In genomic region chr3:185932213-185932612, GRCh38 we compare ENCODE assay signal across 3 cellular contexts.
TF ChIP-seq lines count a peak whose summit lies in the region.

No MANE protein-coding gene starts in this region.

TF ChIP-seq in A549, 52 proteins besides CTCF, POLR2A, EP300 and RAD21 (continued from another document):
- TF ChIP-seq EHMT2 (IDR thresholded peaks at IDR 0.05; ENCODE audit: low read depth) (no peak), RNF2 (IDR thresholded peaks at IDR 0.05; ENCODE audit: borderline replicate concordance, low read depth) (no peak), CBX8 (IDR thresholded peaks at IDR 0.05) (no peak), NFE2L2 (conservative IDR thresholded peaks at IDR 0.05; ENCODE audit: low read length) (no peak)

TF ChIP-seq in GM12878, 131 proteins besides CTCF, POLR2A, EP300 and RAD21:
- TF ChIP-seq PBX3 (IDR thresholded peaks at IDR 0.05; ENCODE audit: insufficient replicate concordance, low read depth, low read length) (no peak), MXI1 (IDR thresholded peaks at IDR 0.05; ENCODE audit: low read depth, low read length) (no peak), YBX1 (IDR thresholded peaks at IDR 0.05) (no peak), BHLHE40 (IDR thresholded peaks at IDR 0.05; ENCODE audit: borderline replicate concordance in 1 of 2, low read depth in 2 of 2, low read length in 1 of 2) (no peak), PML (IDR thresholded peaks at IDR 0.05; ENCODE audit: low read length) (no peak), SRF (IDR thresholded peaks at IDR 0.05; ENCODE audit: low read depth in 2 of 2, low read length in 2 of 2) (no peak), SIX5 (IDR thresholded peaks at IDR 0.05; ENCODE audit: low read depth, low read length, severe bottlenecking) (no peak), RCOR1 (conservative IDR thresholded peaks at IDR 0.05; ENCODE audit: low read depth, low read length) (no peak), EED (IDR thresholded peaks at IDR 0.05; ENCODE audit: low read depth) (no peak), STAT3 (IDR thresholded peaks at IDR 0.05; ENCODE audit: low read depth, low read length) (no peak), CHD2 (IDR thresholded peaks at IDR 0.05; ENCODE audit: borderline replicate concordance, low read depth, low read length) (no peak), ELK1 (IDR thresholded peaks at IDR 0.05; ENCODE audit: low read depth, low read length) (no peak), NFYA (IDR thresholded peaks at IDR 0.05; ENCODE audit: borderline replicate concordance, low read depth, low read length) (no peak), RFX5 (IDR thresholded peaks at IDR 0.05; ENCODE audit: low read depth, low read length) (no peak), TARDBP (IDR thresholded peaks at IDR 0.05; ENCODE audit: borderline replicate concordance) (no peak), CHD1 (IDR thresholded peaks at IDR 0.05; ENCODE audit: low read depth, low read length) (no peak), HCFC1 (IDR thresholded peaks at IDR 0.05; ENCODE audit: low read length) (no peak), RELA (IDR thresholded peaks at IDR 0.05; ENCODE audit: borderline replicate concordance, partially characterized antibody) (no peak), SREBF1 (IDR thresholded peaks at IDR 0.05; ENCODE audit: low read length) (no peak)
TF ChIP-seq in GM12878: peak in this region for 0.

TF ChIP-seq in HEK293T, 16 proteins besides CTCF, POLR2A, EP300 and RAD21:
- no peak for TF ChIP-seq PKNOX1 (IDR thresholded peaks at IDR 0.05)
- TF ChIP-seq BHLHE40 (IDR thresholded peaks at IDR 0.05; ENCODE audit: borderline replicate concordance), result no peak
- TF ChIP-seq CTBP1 (IDR thresholded peaks at IDR 0.05; ENCODE audit: borderline replicate concordance), result no peak
- no peak for TF ChIP-seq HDGF (IDR thresholded peaks at IDR 0.05; ENCODE audit: borderline replicate concordance)
- TF ChIP-seq ZNF384 (IDR thresholded peaks at IDR 0.05), result no peak
